In genomic region chr20:10511507-10512231, GRCh38 we compare ENCODE assay signal across 8 cellular contexts.
DNase-seq lines count a peak whose midpoint lies in the region; ATAC-seq lines count a peak whose summit lies in the region.

No MANE protein-coding gene starts in this region.

- peak overlapping the region; percentile 66 for H3K27ac Mint-ChIP-seq in activated CD4-positive, alpha-beta memory T cell treated with anti-CD3 and anti-CD28 coated beads for 36 hours

- H3K4me1 Mint-ChIP-seq in activated CD4-positive, alpha-beta memory T cell treated with anti-CD3 and anti-CD28 coated beads for 36 hours (ENCODE audit: low read depth): peaks cover 24% of the 10 kb centered on the region

- H3K36me3 ChIP-seq in endocrine pancreas (ENCODE audit: control insufficient read depth, insufficient read depth, low read length): no peaks in the 10 kb centered on the region

- DNase-seq in AG08395 (ENCODE audit: low spot score) (peak; percentile 94), NCI-H524 treated with DMSO at 0.1 percent for 48 hours (lab: John Stamatoyannopoulos, UW) (peak; percentile 57), midbrain (lab: John Stamatoyannopoulos, UW) (peak; percentile 49)
- DNase-seq in activated CD4-positive, alpha-beta memory T cell treated with anti-CD3 and anti-CD28 coated beads for 36 hours: peak; percentile 87
- DNase-seq in stimulated activated CD8-positive, alpha-beta memory T cell treated with anti-CD3 and anti-CD28 coated beads, Interleukin-4, amount 100 ng/mL, for 1 hour (ENCODE audit: low read depth in 2 of 2, low spot score in 1 of 2): peak; percentile 43 to 55

- H3K27me3 Mint-ChIP-seq in activated CD4-positive, alpha-beta memory T cell treated with anti-CD3 and anti-CD28 coated beads for 36 hours: no peaks in the 10 kb centered on the region

- H3K27me3 ChIP-seq in endocrine pancreas (ENCODE audit: control insufficient read depth, insufficient read depth, low read length): no peaks in the 10 kb centered on the region

- H3K4me3 ChIP-seq in endocrine pancreas (ENCODE audit: control insufficient read depth, insufficient read depth, low read length): peak overlapping the region; percentile 33

- intact Hi-C loops in activated CD4-positive, alpha-beta memory T cell treated with anti-CD3 and anti-CD28 coated beads for 36 hours (cut with micrococcal nuclease): loop anchor here (1.0 to 5.0 kb wide), 7 partner anchors 8 to 161 kb away; partner anchors contain the start of genes JAG1 and MKKS

- H3K36me3 Mint-ChIP-seq in activated CD4-positive, alpha-beta memory T cell treated with anti-CD3 and anti-CD28 coated beads for 36 hours: peaks cover 2% of the 10 kb centered on the region

- no peak overlapping the region for H3K9ac ChIP-seq in endocrine pancreas (ENCODE audit: control insufficient read depth, insufficient read depth, low read length)

- H3K4me1 ChIP-seq in endocrine pancreas (ENCODE audit: control insufficient read depth, insufficient read depth, low read length): no peaks in the 10 kb centered on the region

- no peaks in the 10 kb centered on the region for H3K9me3 Mint-ChIP-seq in activated CD4-positive, alpha-beta memory T cell treated with anti-CD3 and anti-CD28 coated beads for 36 hours

- POLR2A ChIA-PET in activated CD4-positive, alpha-beta memory T cell treated with anti-CD3 and anti-CD28 coated beads for 36 hours (lab: Charles Lee): no interaction called here

- ATAC-seq in GM18868 (IDR thresholded peaks at IDR 0.05; ENCODE audit: unreplicated experiment) (peak; percentile 98), HG03066 (IDR thresholded peaks at IDR 0.05; ENCODE audit: low read depth, unreplicated experiment) (peak; percentile 95)

- H3K9me3 ChIP-seq in endocrine pancreas (ENCODE audit: control insufficient read depth, low read length): no peaks in the 10 kb centered on the region

- CTCF ChIA-PET in activated CD4-positive, alpha-beta memory T cell treated with anti-CD3 and anti-CD28 coated beads for 36 hours (lab: Charles Lee): interaction anchor here (0.7 to 1.2 kb wide), 2 partner anchors 84 to 194 kb away, joined by 3 to 4 read pairs; no protein-coding TSS in a partner anchor

- no peak overlapping the region for H3K4me3 Mint-ChIP-seq in activated CD4-positive, alpha-beta memory T cell treated with anti-CD3 and anti-CD28 coated beads for 36 hours

Comparison
In these comparisons a context has a peak if more than half of its experiments do, and no peak if none do; other contexts are left out.
1. Peak in every context shown above with its lines: DNase-seq, ATAC-seq and H3K4me3 ChIP-seq.